8 cellular contexts compared by ENCODE assay signal in the genomic region with DNA sequence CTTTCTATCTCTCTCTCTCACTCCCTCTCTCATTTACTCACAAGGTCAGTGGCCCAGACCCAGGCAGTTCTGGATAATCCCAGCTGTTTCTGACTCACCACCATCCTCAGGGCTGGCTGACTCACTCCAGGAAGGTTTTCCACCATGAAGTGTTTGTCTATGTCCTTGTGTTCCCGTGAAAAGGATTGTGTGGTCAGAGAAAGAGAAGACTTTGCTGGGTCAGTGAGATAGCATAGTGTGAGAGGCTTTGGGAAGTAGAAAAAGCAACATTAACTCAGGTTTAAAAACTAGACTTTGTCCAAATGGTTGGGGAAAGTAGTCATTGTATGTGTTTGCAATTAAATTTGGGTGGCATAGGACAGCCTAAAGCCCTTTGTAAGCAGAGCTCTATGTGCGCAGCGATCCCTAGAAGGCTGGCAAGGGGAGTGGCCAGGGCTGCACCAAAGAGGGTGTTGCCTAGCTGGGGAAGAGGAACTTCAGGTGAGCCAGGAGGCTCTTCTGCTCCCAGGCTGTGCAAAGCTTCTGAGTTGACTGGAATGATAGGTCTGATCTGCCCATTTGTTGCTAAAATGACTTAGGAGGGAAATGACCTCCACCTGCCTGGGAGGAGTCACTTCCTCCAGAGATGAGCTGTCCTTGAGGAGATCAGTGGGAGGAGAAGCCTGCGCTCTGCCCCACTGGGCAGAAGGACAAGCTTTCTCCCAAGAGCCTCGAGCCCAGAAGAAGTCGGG.
DNase-seq lines count a peak whose midpoint lies in the region; ATAC-seq lines count a peak whose summit lies in the region.

No MANE protein-coding gene starts in this region.

- peaks cover 21% of the 10 kb centered on the region for H3K4me1 Mint-ChIP-seq in memory B cell

- H3K36me3 Mint-ChIP-seq in memory B cell, result no peaks in the 10 kb centered on the region

- H3K9me3 Mint-ChIP-seq in memory B cell, result no peaks in the 10 kb centered on the region

- ATAC-seq in memory B cell (ENCODE audit: low read depth), result peak; percentile 17
- ATAC-seq in GM19395 (IDR thresholded peaks at IDR 0.05; ENCODE audit: unreplicated experiment), result no peak
- ATAC-seq in HG03095 (IDR thresholded peaks at IDR 0.05; ENCODE audit: unreplicated experiment), result no peak
- no peak for ATAC-seq in HG02642 (IDR thresholded peaks at IDR 0.05; ENCODE audit: poor library complexity, unreplicated experiment)

- H3K27ac Mint-ChIP-seq in memory B cell, result no peak overlapping the region

- in situ Hi-C loops in T47D (cut with HindIII; ENCODE audit: low pct_unique_long_range_greater_than_20kb, low sequenced_read_pairs), result no loop called here

- no peak overlapping the region for H3K4me3 Mint-ChIP-seq in memory B cell

- H3K27me3 Mint-ChIP-seq in memory B cell, result no peaks in the 10 kb centered on the region

- DNase-seq in DMS53 (lab: John Stamatoyannopoulos, UW), result peak; percentile 99
- DNase-seq in NCI-H2029 treated with DMSO at 0.1 percent for 48 hours (lab: John Stamatoyannopoulos, UW), result peak; percentile 96
- peak; percentile 56 to 91 for DNase-seq in T47D (ENCODE audit: low read depth in 1 of 2, low spot score in 1 of 2)
- DNase-seq in memory B cell (ENCODE audit: low spot score in 2 of 2), result no peak
- DNase-seq in activated naive CD4-positive, alpha-beta T cell (lab: John Stamatoyannopoulos, UW), result no peak

Comparison
In these comparisons a context has a peak if more than half of its experiments do, and no peak if none do; other contexts are left out.
1. DNase-seq: peak in DMS53 (single experiment), NCI-H2029 treated with DMSO at 0.1 percent for 48 hours (single experiment) and T47D (2 of 2); none in memory B cell (0 of 2) and activated naive CD4-positive, alpha-beta T cell (0 of 4).